1 cellular context compared by ENCODE assay signal in genomic region chr1:32998009-32998555, GRCh38.
TF ChIP-seq lines count a peak whose summit lies in the region.

No MANE protein-coding gene starts in this region.

TF ChIP-seq in SK-N-SH treated with all-trans-retinoic acid at 6 μM for 48 hours, 23 proteins besides CTCF, POLR2A, EP300 and RAD21 (continued from another document):
- TF ChIP-seq CREB5 (CRISPR knock-in tag; IDR thresholded peaks at IDR 0.05; ENCODE audit: low read depth): no peak
- TF ChIP-seq RARB (CRISPR knock-in tag; IDR thresholded peaks at IDR 0.05): no peak
- TF ChIP-seq CSDC2 (CRISPR knock-in tag; IDR thresholded peaks at IDR 0.05): no peak
- TF ChIP-seq ISL1 (CRISPR knock-in tag; IDR thresholded peaks at IDR 0.05): no peak
- no peak for TF ChIP-seq ZNF70 (CRISPR knock-in tag; IDR thresholded peaks at IDR 0.05)
- TF ChIP-seq ZNF565 (CRISPR knock-in tag; conservative IDR thresholded peaks at IDR 0.05; ENCODE audit: low read depth): no peak
